In genomic region chr2:11342561-11343343, GRCh38 we compare ENCODE assay signal across 8 cellular contexts. TPM values are rescaled to one million over a fixed set of nuclear protein-coding genes. Genes with fewer than 3 reads are reported as not detected.
A peak's percentile ranks its signal among the peaks of the same experiment; 100 is the strongest.
DNase-seq lines count a peak whose midpoint lies in the region; ATAC-seq and TF ChIP-seq lines count a peak whose summit lies in the region.

No MANE protein-coding gene starts in this region.

- H3K27ac ChIP-seq in CD4-positive, alpha-beta T cell (ENCODE audit: low read depth, low read length) = no peak overlapping the region
- H3K27ac ChIP-seq in HEK293 (ENCODE audit: extremely low read depth, low read depth, low read length) (peak overlapping the region; percentile 92; the same call in 1 of the 2 replicates), SU-DHL-6 (ENCODE audit: low read depth, low read length) (no peak overlapping the region), neutrophil (peak overlapping the region; percentile 74)

- no peaks in the 10 kb centered on the region for H3K27me3 ChIP-seq in CD4-positive, alpha-beta T cell (ENCODE audit: control insufficient read depth, insufficient read depth, low read length)
- H3K27me3 ChIP-seq in SU-DHL-6 (ENCODE audit: low read length) = no peaks in the 10 kb centered on the region
- H3K27me3 ChIP-seq in neutrophil = no peaks in the 10 kb centered on the region

- peak overlapping the region; percentile 87 for H3K4me2 ChIP-seq in SU-DHL-6 (ENCODE audit: low read depth, low read length, poor library complexity, severe bottlenecking)

- peaks cover 28% of the 10 kb centered on the region for H4K20me1 ChIP-seq in SU-DHL-6 (ENCODE audit: low read depth, low read length)

- no peaks in the 10 kb centered on the region for H3K9me2 ChIP-seq in SU-DHL-6 (replicated peaks; ENCODE audit: insufficient read depth, low read length)

- H3K27ac Mint-ChIP-seq in CD4-positive, alpha-beta T cell = peak overlapping the region; percentile 88

- no peak for TF ChIP-seq CTCF in CD4-positive, alpha-beta T cell (IDR thresholded peaks at IDR 0.05)
- TF ChIP-seq CTCF in HEK293 (tag by site-specific recombination; IDR thresholded peaks at IDR 0.05) (no peak), SU-DHL-6 (IDR thresholded peaks at IDR 0.05; ENCODE audit: insufficient read depth, low read length, poor library complexity, severe bottlenecking) (no peak), neutrophil (IDR thresholded peaks at IDR 0.05) (no peak)

- peak overlapping the region; percentile 96 for H3K9ac ChIP-seq in SU-DHL-6 (ENCODE audit: low read length)

- no peak overlapping the region for H2AFZ ChIP-seq in SU-DHL-6 (ENCODE audit: low read depth, low read length, severe bottlenecking)

- peaks cover 11% of the 10 kb centered on the region for H3K36me3 Mint-ChIP-seq in CD4-positive, alpha-beta T cell (ENCODE audit: low read depth)

- H3F3A ChIP-seq in SU-DHL-6 (ENCODE audit: insufficient read depth) = peaks cover 24% of the 10 kb centered on the region

- H3K4me3 ChIP-seq in HEK293 (ENCODE audit: low read depth, low read length) (peak overlapping the region; percentile 64), SU-DHL-6 (ENCODE audit: insufficient read depth, low read length, poor library complexity, severe bottlenecking) (peak overlapping the region; percentile 69), neutrophil (ENCODE audit: low read depth in 1 of 2, low read length in 1 of 2) (peak overlapping the region; percentile 69 to 84)

- no peaks in the 10 kb centered on the region for H3K9me3 ChIP-seq in CD4-positive, alpha-beta T cell (ENCODE audit: control insufficient read depth, low read length)
- no peaks in the 10 kb centered on the region for H3K9me3 ChIP-seq in HEK293 (ENCODE audit: control insufficient read depth, insufficient read depth, low read depth, low read length)
- H3K9me3 ChIP-seq in SU-DHL-6 (ENCODE audit: insufficient read depth, low read length) = no peaks in the 10 kb centered on the region
- H3K9me3 ChIP-seq in neutrophil = no peaks in the 10 kb centered on the region

- H3K36me3 ChIP-seq in HEK293 (ENCODE audit: control insufficient read depth in 2 of 2, insufficient read depth in 1 of 2, low read length in 2 of 2) (no peaks in the 10 kb centered on the region; a peak in 1 of 3 replicates), SU-DHL-6 (ENCODE audit: low read length) (no peaks in the 10 kb centered on the region), neutrophil (no peaks in the 10 kb centered on the region)

- H3K4me1 Mint-ChIP-seq in CD4-positive, alpha-beta T cell (ENCODE audit: low read depth) = peaks cover 54% of the 10 kb centered on the region

- H3K4me3 Mint-ChIP-seq in CD4-positive, alpha-beta T cell = peak overlapping the region; percentile 98

- H3K79me2 ChIP-seq in SU-DHL-6 (ENCODE audit: insufficient read depth, low read length) = peaks cover 64% of the 10 kb centered on the region

- POLR2A ChIA-PET in CD4-positive, alpha-beta T cell (lab: Charles Lee) = interaction anchor here (1.1 to 3.5 kb wide), 2 partner anchors 135 to 188 kb away, joined by 5 to 17 read pairs; partner anchors contain the start of gene SLC66A3
- POLR2A ChIA-PET in HEK293 (lab: Yijun Ruan, JAX) = interaction anchor here (0.8 to 3.7 kb wide), 4 partner anchors 8 to 61 kb away, joined by 3 to 17 read pairs (median 4); no protein-coding TSS in a partner anchor

- no peak for ATAC-seq in CD4-positive, alpha-beta T cell (ENCODE audit: poor library complexity)
- no peak for ATAC-seq in HG03175 (IDR thresholded peaks at IDR 0.05; ENCODE audit: unreplicated experiment)

- H3K27me3 Mint-ChIP-seq in CD4-positive, alpha-beta T cell = no peaks in the 10 kb centered on the region

- DNase-seq in CD4-positive, alpha-beta T cell = no peak
- DNase-seq in fibroblast of gingiva (ENCODE audit: low read depth) = peak; percentile 68
- no peak for DNase-seq in T-helper 9 cell
- DNase-seq in stimulated activated CD4-positive, alpha-beta T cell treated with anti-CD3 and anti-CD28 coated beads, Interleukin-2, amount 100 ng/mL, for 48 hours = no peak

- CTCF ChIA-PET in CD4-positive, alpha-beta T cell (lab: Charles Lee) = no interaction called here
- CTCF ChIA-PET in HEK293 (lab: Yijun Ruan, JAX) = interaction anchor here (0.7 to 1.4 kb wide), 4 partner anchors 17 to 240 kb away, joined by 3 to 4 read pairs (median 4); a partner anchor contains a TSS

- no peaks in the 10 kb centered on the region for H3K9me3 Mint-ChIP-seq in CD4-positive, alpha-beta T cell

- intact Hi-C loops in CD4-positive, alpha-beta T cell (cut with DNase I, micrococcal nuclease) = loop anchor here (5.0 to 10.0 kb wide), 5 partner anchors 188 to 782 kb away; partner anchors contain the start of genes LPIN1 (in 1 of the 2), PDIA6 (in 1 of the 2) and SLC66A3 (in 1 of the 2)

- H3K4me1 ChIP-seq in HEK293 (ENCODE audit: control insufficient read depth, insufficient read depth, low read length) (peaks cover 21% of the 10 kb centered on the region), neutrophil (ENCODE audit: control insufficient read depth in 1 of 2, insufficient read depth in 1 of 2, low read depth in 1 of 2, low read length in 1 of 2) (peaks cover 18 to 27% of the 10 kb centered on the region in 2 experiments)

TF ChIP-seq in HEK293, 187 proteins besides CTCF, POLR2A, EP300 and RAD21 (continues in another document):
- TF ChIP-seq PRDM10 (tag by site-specific recombination; IDR thresholded peaks at IDR 0.05) (peak; percentile 60), ZBTB17 (tag by site-specific recombination; IDR thresholded peaks at IDR 0.05) (peak; percentile 96), KLF16 (tag by site-specific recombination; IDR thresholded peaks at IDR 0.05) (0 out of 2 replicates have a peak, but pooled peaks have one; percentile 28), SP3 (tag by site-specific recombination; IDR thresholded peaks at IDR 0.05) (peak; percentile 5; the same call in 1 of the 2 replicates), ZNF654 (tag by site-specific recombination; IDR thresholded peaks at IDR 0.05; ENCODE audit: low read depth) (no peak), WT1 (tag by site-specific recombination; IDR thresholded peaks at IDR 0.05) (0 out of 2 replicates have a peak, but pooled peaks have one; percentile 22), SP2 (tag by site-specific recombination; IDR thresholded peaks at IDR 0.05) (peak; percentile 48), ZNF202 (tag by site-specific recombination; IDR thresholded peaks at IDR 0.05; ENCODE audit: borderline replicate concordance) (no peak), ZIC2 (tag by site-specific recombination; IDR thresholded peaks at IDR 0.05) (no peak), KLF8 (tag by site-specific recombination; IDR thresholded peaks at IDR 0.05) (0 out of 2 replicates have a peak, but pooled peaks have one; percentile 27), ZNF76 (tag by site-specific recombination; IDR thresholded peaks at IDR 0.05; ENCODE audit: borderline replicate concordance, low read depth) (no peak), PRDM6 (tag by site-specific recombination; IDR thresholded peaks at IDR 0.05) (peak; percentile 40; the same call in 1 of the 2 replicates), ZNF555 (tag by site-specific recombination; conservative IDR thresholded peaks at IDR 0.05) (no peak), ZNF639 (tag by site-specific recombination; IDR thresholded peaks at IDR 0.05) (no peak)

RNA-seq across cellular contexts. Expression of gene ROCK2, which starts 1.7 kb away (rescaled TPM):
- 1 to 10 TPM; 6.9 to 9.4 TPM for total RNA-seq in CD4-positive, alpha-beta T cell

Comparison
In these comparisons a context has a peak if more than half of its experiments do, and no peak if none do; other contexts are left out.
1. H3K27ac ChIP-seq: peak in HEK293 (single experiment) and neutrophil (single experiment); none in CD4-positive, alpha-beta T cell (single experiment) and SU-DHL-6 (single experiment).
2. Peak in every context shown above with its lines, with median percentiles within 50 percentile points of each other: H3K4me3 ChIP-seq.